9 cellular contexts compared by ENCODE assay signal in the genomic region with DNA sequence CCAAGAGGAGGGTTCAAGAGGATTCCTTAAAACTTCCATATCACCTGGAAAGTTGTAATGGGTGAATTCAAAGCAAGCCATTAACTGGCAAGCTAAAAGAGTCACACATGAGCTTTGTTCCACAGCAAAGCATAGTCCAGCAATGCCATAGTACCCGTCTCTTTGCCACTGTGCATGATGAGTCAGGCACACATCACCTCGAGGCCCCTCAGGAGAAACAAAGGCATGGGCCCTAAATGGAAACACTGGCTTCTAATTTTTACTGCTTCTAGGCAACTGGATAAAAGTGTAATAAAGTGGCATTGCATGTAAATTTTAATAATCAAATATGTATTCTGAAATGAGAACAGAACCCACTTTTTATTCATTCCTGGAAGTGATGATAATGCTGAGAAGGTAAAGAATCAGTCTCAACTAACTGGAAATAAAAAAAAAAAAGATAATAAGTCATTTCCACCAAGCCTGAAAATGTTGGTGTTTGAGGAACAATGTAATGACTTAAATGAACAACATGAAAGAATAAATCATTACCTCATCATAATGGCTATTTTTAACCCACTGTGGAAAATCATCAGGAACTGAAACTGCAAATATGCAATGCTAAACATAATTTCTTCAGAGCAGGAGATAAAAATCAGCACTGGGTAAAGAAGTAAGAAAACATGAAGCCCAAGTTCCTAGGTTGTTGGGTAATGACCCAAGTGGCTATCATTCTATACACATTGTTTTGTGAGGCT.
DNase-seq lines count a peak whose midpoint lies in the region; TF ChIP-seq lines count a peak whose summit lies in the region.
"Had no signal": no experiment of that assay in that cellular context is flagged by ENCODE, and none has a peak within 500 bp of the region (broad histone marks: within the 10 kb centered on the region; RNA-seq: fewer than 3 reads in every experiment).

No MANE protein-coding gene starts in this region.

- TF ChIP-seq CTCF in cardiac fibroblast (IDR thresholded peaks at IDR 0.05; ENCODE audit: low read depth, low read length): no peak
- TF ChIP-seq CTCF in prostate gland (IDR thresholded peaks at IDR 0.05): no peak

- intact Hi-C loops in activated CD4-positive, alpha-beta T cell treated with anti-CD3 and anti-CD28 coated beads, Interleukin-2, amount 10 ng/mL, durations not matched to agents 24 days and 14 days (cut with micrococcal nuclease): loop anchor here (1.0 to 2.0 kb wide), 8 partner anchors 13 to 101 kb away; no protein-coding TSS in a partner anchor
- intact Hi-C loops in prostate gland (cut with DNase I): no loop called here

- peaks cover 58% of the 10 kb centered on the region for H3K36me3 Mint-ChIP-seq in activated CD4-positive, alpha-beta T cell treated with anti-CD3 and anti-CD28 coated beads, Interleukin-2, amount 10 ng/mL, durations not matched to agents 24 days and 14 days (ENCODE audit: low read depth)
- H3K36me3 Mint-ChIP-seq: WTC11 had no signal

- WGBS in prostate gland: 73% methylated on average over 2 of the region's 2 CpGs

- H3K4me3 Mint-ChIP-seq in activated CD4-positive, alpha-beta T cell treated with anti-CD3 and anti-CD28 coated beads, Interleukin-2, amount 10 ng/mL, durations not matched to agents 24 days and 14 days: peak overlapping the region; percentile 64
- H3K4me3 Mint-ChIP-seq: WTC11 had no signal

- H3K27ac Mint-ChIP-seq in activated CD4-positive, alpha-beta T cell treated with anti-CD3 and anti-CD28 coated beads, Interleukin-2, amount 10 ng/mL, durations not matched to agents 24 days and 14 days: peak overlapping the region; percentile 95
- H3K27ac Mint-ChIP-seq: WTC11 had no signal

- no peak overlapping the region for H3K27ac ChIP-seq in prostate gland

- no peaks in the 10 kb centered on the region for H3K9me3 ChIP-seq in prostate gland

- no peaks in the 10 kb centered on the region for H3K36me3 ChIP-seq in prostate gland

- TF ChIP-seq POLR2A in prostate gland (IDR thresholded peaks at IDR 0.05): no peak

- H3K9me3 Mint-ChIP-seq in activated CD4-positive, alpha-beta T cell treated with anti-CD3 and anti-CD28 coated beads, Interleukin-2, amount 10 ng/mL, durations not matched to agents 24 days and 14 days: peaks cover 16% of the 10 kb centered on the region
- H3K9me3 Mint-ChIP-seq: WTC11 had no signal

- H3K27me3 ChIP-seq in prostate gland (replicated peaks; ENCODE audit: insufficient read depth): no peaks in the 10 kb centered on the region

- no peak overlapping the region for H3K4me3 ChIP-seq in cardiac fibroblast (replicated peaks in 1 of 2; ENCODE audit: low read depth in 2 of 2, low read length in 2 of 2)
- H3K4me3 ChIP-seq in prostate gland: no peak overlapping the region

- H3K4me1 ChIP-seq in prostate gland (replicated peaks): no peaks in the 10 kb centered on the region

- H3K4me1 Mint-ChIP-seq in activated CD4-positive, alpha-beta T cell treated with anti-CD3 and anti-CD28 coated beads, Interleukin-2, amount 10 ng/mL, durations not matched to agents 24 days and 14 days: peaks cover 54% of the 10 kb centered on the region
- H3K4me1 Mint-ChIP-seq: WTC11 had no signal

- no peak for DNase-seq in activated CD4-positive, alpha-beta T cell treated with anti-CD3 and anti-CD28 coated beads, Interleukin-2, amount 10 ng/mL, durations not matched to agents 24 days and 14 days
- DNase-seq in activated CD4-positive, alpha-beta T cell treated with anti-CD3 and anti-CD28 coated beads, Interleukin-2, amount 50 U/mL, for 1 hour: no peak
- DNase-seq in NAMALWA (ENCODE audit: low spot score) (peak; percentile 70), cardiac fibroblast (ENCODE audit: low read depth in 2 of 2) (peak; percentile 34 to 62), amygdala (lab: John Stamatoyannopoulos, UW) (no peak), prostate gland (ENCODE audit: low spot score) (no peak), nucleus accumbens (lab: John Stamatoyannopoulos, UW) (no peak)
- DNase-seq in stimulated activated CD4-positive, alpha-beta T cell treated with anti-CD3 and anti-CD28 coated beads, Interleukin-4, amount 100 ng/mL, for 24 hours: peak; percentile 70

- no peaks in the 10 kb centered on the region for H3K27me3 Mint-ChIP-seq in activated CD4-positive, alpha-beta T cell treated with anti-CD3 and anti-CD28 coated beads, Interleukin-2, amount 10 ng/mL, durations not matched to agents 24 days and 14 days

Comparison
In these comparisons a context has a peak if more than half of its experiments do, and no peak if none do; other contexts are left out.
1. DNase-seq: peak in NAMALWA (single experiment), cardiac fibroblast (2 of 2) and stimulated activated CD4-positive, alpha-beta T cell treated with anti-CD3 and anti-CD28 coated beads, Interleukin-4, amount 100 ng/mL, for 24 hours (single experiment); none in activated CD4-positive, alpha-beta T cell treated with anti-CD3 and anti-CD28 coated beads, Interleukin-2, amount 10 ng/mL, durations not matched to agents 24 days and 14 days (single experiment), activated CD4-positive, alpha-beta T cell treated with anti-CD3 and anti-CD28 coated beads, Interleukin-2, amount 50 U/mL, for 1 hour (single experiment), amygdala (0 of 56), prostate gland (single experiment) and nucleus accumbens (0 of 56).